19 cellular contexts compared by ENCODE assay signal in genomic region chr14:89501381-89501780, GRCh38.
DNase-seq lines count a peak whose midpoint lies in the region; ATAC-seq and TF ChIP-seq lines count a peak whose summit lies in the region.
"Had no signal": no experiment of that assay in that cellular context is flagged by ENCODE, and none has a peak within 500 bp of the region (broad histone marks: within the 10 kb centered on the region; RNA-seq: fewer than 3 reads in every experiment).

No MANE protein-coding gene starts in this region.

- TF ChIP-seq CTCF in HFFc6 (IDR thresholded peaks at IDR 0.05) = no peak
- no peak for TF ChIP-seq CTCF in endodermal cell (conservative IDR thresholded peaks at IDR 0.05)

- H3K4me3 ChIP-seq in endodermal cell (ENCODE audit: low read length) = no peak overlapping the region
- H3K4me3 ChIP-seq: BLaER1, GM23338, K562 had no signal

- no peak overlapping the region for H3K27ac Mint-ChIP-seq in activated CD8-positive, alpha-beta memory T cell treated with anti-CD3 and anti-CD28 coated beads, Interleukin-2, amount 10 ng/mL, durations not matched to agents 7 days and 5 days
- H3K27ac Mint-ChIP-seq in HFFc6 (0 out of 2 replicates have a peak overlapping the region, but pooled peaks have one; percentile 7), endodermal cell (peak overlapping the region; percentile 59)
- no peak overlapping the region for H3K27ac Mint-ChIP-seq in activated naive CD8-positive, alpha-beta T cell treated with anti-CD3 and anti-CD28 coated beads for 36 hours
- H3K27ac Mint-ChIP-seq: GM23338 had no signal

- no peaks in the 10 kb centered on the region for H3K9me3 Mint-ChIP-seq in activated CD8-positive, alpha-beta memory T cell treated with anti-CD3 and anti-CD28 coated beads, Interleukin-2, amount 10 ng/mL, durations not matched to agents 7 days and 5 days (ENCODE audit: low read depth)
- H3K9me3 Mint-ChIP-seq in HFFc6 = no peaks in the 10 kb centered on the region
- H3K9me3 Mint-ChIP-seq in endodermal cell = peaks cover 8% of the 10 kb centered on the region
- H3K9me3 Mint-ChIP-seq in activated naive CD8-positive, alpha-beta T cell treated with anti-CD3 and anti-CD28 coated beads for 36 hours = no peaks in the 10 kb centered on the region
- H3K9me3 Mint-ChIP-seq: CD4-positive, alpha-beta memory T cell had no signal

- no peak for ATAC-seq in activated CD8-positive, alpha-beta memory T cell treated with anti-CD3 and anti-CD28 coated beads, Interleukin-2, amount 10 ng/mL, durations not matched to agents 7 days and 5 days
- ATAC-seq in HG03280 (IDR thresholded peaks at IDR 0.05; ENCODE audit: unreplicated experiment) (no peak), HG02642 (IDR thresholded peaks at IDR 0.05; ENCODE audit: poor library complexity, unreplicated experiment) (no peak)
- ATAC-seq: GM23338, HCT116, K562 had no signal

- no peaks in the 10 kb centered on the region for H3K4me1 ChIP-seq in endodermal cell (ENCODE audit: control insufficient read depth, insufficient read depth, low read length)

- no peaks in the 10 kb centered on the region for H3K27me3 ChIP-seq in endodermal cell (ENCODE audit: control insufficient read depth, insufficient read depth, low read length, poor library complexity, severe bottlenecking)
- H3K27me3 ChIP-seq: BLaER1 had no signal

- DNase-seq in activated CD8-positive, alpha-beta memory T cell treated with anti-CD3 and anti-CD28 coated beads, Interleukin-2, amount 50 U/mL, for 48 hours = peak; percentile 7
- no peak for DNase-seq in activated CD8-positive, alpha-beta memory T cell treated with anti-CD3 and anti-CD28 coated beads, Interleukin-2, amount 10 ng/mL, durations not matched to agents 7 days and 5 days
- DNase-seq in HFFc6 (no peak), endodermal cell (no peak), islet precursor cell (peak; percentile 12)
- no peak for DNase-seq in activated naive CD8-positive, alpha-beta T cell treated with anti-CD3 and anti-CD28 coated beads for 36 hours
- DNase-seq: 8988T; CD4-positive, alpha-beta memory T cell; DMS153; DMS79 treated with DMSO at 0.1 percent for 48 hours; EL had no signal

- H3K27me3 Mint-ChIP-seq in activated CD8-positive, alpha-beta memory T cell treated with anti-CD3 and anti-CD28 coated beads, Interleukin-2, amount 10 ng/mL, durations not matched to agents 7 days and 5 days = no peaks in the 10 kb centered on the region
- H3K27me3 Mint-ChIP-seq in HFFc6 (ENCODE audit: insufficient read depth) (no peaks in the 10 kb centered on the region), endodermal cell (ENCODE audit: insufficient read depth) (no peaks in the 10 kb centered on the region)
- no peaks in the 10 kb centered on the region for H3K27me3 Mint-ChIP-seq in activated naive CD8-positive, alpha-beta T cell treated with anti-CD3 and anti-CD28 coated beads for 36 hours
- H3K27me3 Mint-ChIP-seq: CD4-positive, alpha-beta memory T cell had no signal

- peaks cover 25% of the 10 kb centered on the region for H3K4me1 Mint-ChIP-seq in activated CD8-positive, alpha-beta memory T cell treated with anti-CD3 and anti-CD28 coated beads, Interleukin-2, amount 10 ng/mL, durations not matched to agents 7 days and 5 days
- H3K4me1 Mint-ChIP-seq in HFFc6 (ENCODE audit: low read depth) = peaks cover 35% of the 10 kb centered on the region
- peaks cover 5% of the 10 kb centered on the region for H3K4me1 Mint-ChIP-seq in endodermal cell
- peaks cover 25% of the 10 kb centered on the region for H3K4me1 Mint-ChIP-seq in activated naive CD8-positive, alpha-beta T cell treated with anti-CD3 and anti-CD28 coated beads for 36 hours

- H3K36me3 ChIP-seq in endodermal cell (ENCODE audit: control insufficient read depth, insufficient read depth, low read length) = no peaks in the 10 kb centered on the region

- WGBS in endodermal cell (ENCODE audit: insufficient coverage in 1 of 2, insufficient read length in 1 of 2), 2 experiments = 86 to 90% methylated on average over 3 to 4 of the region's 4 CpGs

- H3K36me3 Mint-ChIP-seq in activated CD8-positive, alpha-beta memory T cell treated with anti-CD3 and anti-CD28 coated beads, Interleukin-2, amount 10 ng/mL, durations not matched to agents 7 days and 5 days = peaks cover 12% of the 10 kb centered on the region
- H3K36me3 Mint-ChIP-seq in HFFc6 (ENCODE audit: low read depth) = peaks cover 9% of the 10 kb centered on the region; the same call in 1 of the 2 replicates
- H3K36me3 Mint-ChIP-seq in endodermal cell (ENCODE audit: low read depth) = peaks cover 7% of the 10 kb centered on the region
- H3K36me3 Mint-ChIP-seq in activated naive CD8-positive, alpha-beta T cell treated with anti-CD3 and anti-CD28 coated beads for 36 hours = peaks cover 28% of the 10 kb centered on the region

- CTCF ChIA-PET in activated CD8-positive, alpha-beta memory T cell treated with anti-CD3 and anti-CD28 coated beads, Interleukin-2, amount 10 ng/mL, durations not matched to agents 7 days and 5 days (lab: Charles Lee) = no interaction called here

- no peaks in the 10 kb centered on the region for H3K9me3 ChIP-seq in endodermal cell (ENCODE audit: control insufficient read depth, low read length)

- H3K9ac ChIP-seq in endodermal cell (ENCODE audit: extremely low read depth, low read length, poor library complexity, severe bottlenecking) = no peak overlapping the region
- H3K9ac ChIP-seq: BLaER1 had no signal

- H3K27ac ChIP-seq in endodermal cell (ENCODE audit: low read depth, low read length) = no peak overlapping the region
- H3K27ac ChIP-seq: BLaER1, HL-60 had no signal

- H3K4me3 Mint-ChIP-seq in activated CD8-positive, alpha-beta memory T cell treated with anti-CD3 and anti-CD28 coated beads, Interleukin-2, amount 10 ng/mL, durations not matched to agents 7 days and 5 days = no peak overlapping the region
- H3K4me3 Mint-ChIP-seq in HFFc6 = no peak overlapping the region
- no peak overlapping the region for H3K4me3 Mint-ChIP-seq in endodermal cell
- H3K4me3 Mint-ChIP-seq in activated naive CD8-positive, alpha-beta T cell treated with anti-CD3 and anti-CD28 coated beads for 36 hours = no peak overlapping the region
- H3K4me3 Mint-ChIP-seq: CD14-positive monocyte, GM23338 had no signal

Comparison
In these comparisons a context has a peak if more than half of its experiments do, and no peak if none do; other contexts are left out.
1. DNase-seq: peak in activated CD8-positive, alpha-beta memory T cell treated with anti-CD3 and anti-CD28 coated beads, Interleukin-2, amount 50 U/mL, for 48 hours (single experiment) and islet precursor cell (single experiment); none in activated CD8-positive, alpha-beta memory T cell treated with anti-CD3 and anti-CD28 coated beads, Interleukin-2, amount 10 ng/mL, durations not matched to agents 7 days and 5 days (single experiment), HFFc6 (single experiment), endodermal cell (single experiment) and activated naive CD8-positive, alpha-beta T cell treated with anti-CD3 and anti-CD28 coated beads for 36 hours (single experiment).
2. H3K27ac Mint-ChIP-seq: peak in HFFc6 (single experiment) and endodermal cell (single experiment); none in activated CD8-positive, alpha-beta memory T cell treated with anti-CD3 and anti-CD28 coated beads, Interleukin-2, amount 10 ng/mL, durations not matched to agents 7 days and 5 days (single experiment) and activated naive CD8-positive, alpha-beta T cell treated with anti-CD3 and anti-CD28 coated beads for 36 hours (single experiment).